In the genomic region with DNA sequence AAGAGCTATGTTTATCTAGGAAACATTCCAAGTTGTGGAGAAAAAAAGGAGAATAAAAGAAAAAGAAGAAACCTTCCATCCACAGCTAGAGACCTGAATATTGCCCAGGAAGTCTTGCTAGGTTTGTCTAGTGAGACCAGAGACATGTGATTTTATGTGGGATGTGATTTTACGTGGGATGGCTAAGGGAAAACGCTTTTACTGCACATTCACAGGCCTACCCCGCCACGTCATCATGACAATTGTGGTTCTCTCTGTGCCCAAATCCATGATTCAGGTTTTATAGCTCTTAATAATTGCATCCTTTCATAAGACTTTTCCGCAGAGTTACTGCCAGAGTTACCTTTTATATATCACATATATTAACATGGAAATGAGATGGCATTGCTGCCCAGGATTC, we compare ENCODE assay signal across 20 cellular contexts.
"Had no signal": no experiment of that assay in that cellular context is flagged by ENCODE, and none has a peak within 500 bp of the region (broad histone marks: within the 10 kb centered on the region; RNA-seq: fewer than 3 reads in every experiment).

No MANE protein-coding gene starts in this region.

- H3K4me3 ChIP-seq: adrenal gland, coronary artery, esophagus squamous epithelium, prostate gland, smooth muscle cell, testis, upper lobe of left lung had no signal

- ATAC-seq: activated CD4-positive, alpha-beta T cell treated with anti-CD3 and anti-CD28 coated beads for 36 hours; activated T-cell treated with anti-CD3 and anti-CD28 coated beads, Interleukin-2, amount 50 U/mL, for 4 hours; right cardiac atrium had no signal

- DNase-seq: activated CD4-positive, alpha-beta memory T cell treated with anti-CD3 and anti-CD28 coated beads, Interleukin-2, amount 10 ng/mL, durations not matched to agents 7 days and 5 days; activated CD4-positive, alpha-beta T cell treated with anti-CD3 and anti-CD28 coated beads for 36 hours; activated effector memory CD4-positive, alpha-beta T cell treated with Interleukin-2 at 50 U/mL for 16 hours; activated T-cell treated with anti-CD3 and anti-CD28 coated beads, Interleukin-2, amount 50 U/mL, for 4 hours; adrenal gland; esophagus squamous epithelium; foreskin melanocyte; mesendoderm; occipital lobe; right cardiac atrium; stimulated activated CD4-positive, alpha-beta T cell treated with anti-CD3 and anti-CD28 coated beads, Interleukin-4, amount 100 ng/mL, for 4 hours; stimulated activated CD8-positive, alpha-beta memory T cell treated with anti-CD3 and anti-CD28 coated beads, Interleukin-4, amount 100 ng/mL, for 48 hours; T-helper 1 cell; T1000; testis; upper lobe of left lung; WERI-Rb-1 had no signal
